In genomic region chr6:9455794-9456193, GRCh38 we compare ENCODE assay signal across 25 cellular contexts.
DNase-seq lines count a peak whose midpoint lies in the region; ATAC-seq and TF ChIP-seq lines count a peak whose summit lies in the region.
"Had no signal": no experiment of that assay in that cellular context is flagged by ENCODE, and none has a peak within 500 bp of the region (broad histone marks: within the 10 kb centered on the region; RNA-seq: fewer than 3 reads in every experiment).

No MANE protein-coding gene starts in this region.

- peak overlapping the region; percentile 52 for H3K9ac ChIP-seq in iPS-20b (ENCODE audit: low read depth, low read length)
- H3K9ac ChIP-seq: BLaER1 had no signal

- DNase-seq in A673 (ENCODE audit: low spot score) (peak; percentile 86), NCI-H146 (lab: John Stamatoyannopoulos, UW) (peak; percentile 89), SJCRH30 (peak; percentile 78 to 90), cerebellum (ENCODE audit: low spot score) (no peak), HEK293T (ENCODE audit: extremely low spot score) (no peak)
- DNase-seq in activated CD4-positive, alpha-beta memory T cell treated with anti-CD3 and anti-CD28 coated beads, Interleukin-2, amount 10 ng/mL, durations not matched to agents 7 days and 5 days: no peak
- DNase-seq: activated CD4-positive, alpha-beta T cell treated with anti-CD3 and anti-CD28 coated beads for 4 hours; activated T-cell treated with anti-CD3 and anti-CD28 coated beads, Interleukin-2, amount 50 U/mL, for 48 hours; Calu3; effector CD4-positive, alpha-beta T cell; NCI-H1105 treated with DMSO at 0.1 percent for 48 hours; NCI-H526 treated with DMSO at 0.1 percent for 48 hours; OCI-M1; pancreas; right cardiac atrium; trophoblast cell had no signal

- H3K27ac ChIP-seq in A673 (ENCODE audit: low read depth, low read length, poor library complexity, severe bottlenecking) (peak overlapping the region; percentile 32), SJCRH30 (peak overlapping the region; percentile 97), iPS-20b (ENCODE audit: low read length) (peak overlapping the region; percentile 67)
- H3K27ac ChIP-seq: A549, ascending aorta, BLaER1, HL-60, pancreas had no signal

- H3K36me3 ChIP-seq in A673 (ENCODE audit: insufficient read depth, low read length, poor library complexity, severe bottlenecking) (no peaks in the 10 kb centered on the region), SJCRH30 (no peaks in the 10 kb centered on the region), iPS-20b (ENCODE audit: insufficient read depth, low read depth, low read length) (no peaks in the 10 kb centered on the region)
- H3K36me3 ChIP-seq: ascending aorta, BLaER1, pancreas had no signal

- H3K4me1 ChIP-seq in A673 (ENCODE audit: insufficient read depth, low read length, poor library complexity, severe bottlenecking) (peaks cover 22% of the 10 kb centered on the region), SJCRH30 (peaks cover 31% of the 10 kb centered on the region), iPS-20b (ENCODE audit: insufficient read depth, low read length) (peaks cover 30% of the 10 kb centered on the region; the same call in 1 of the 2 replicates)
- H3K4me1 ChIP-seq: A549, ascending aorta, pancreas had no signal

- no peaks in the 10 kb centered on the region for H3K9me3 Mint-ChIP-seq in activated CD4-positive, alpha-beta memory T cell treated with anti-CD3 and anti-CD28 coated beads, Interleukin-2, amount 10 ng/mL, durations not matched to agents 7 days and 5 days
- H3K9me3 Mint-ChIP-seq: activated naive CD4-positive, alpha-beta T cell treated with anti-CD3 and anti-CD28 coated beads, Interleukin-2, amount 50 U/mL, for 72 hours; IgD-negative memory B cell had no signal

- TF ChIP-seq CTCF in A673 (conservative IDR thresholded peaks at IDR 0.05; ENCODE audit: low read depth, low read length): no peak

- no peaks in the 10 kb centered on the region for H3K27me3 ChIP-seq in A673 (replicated peaks; ENCODE audit: insufficient read depth, low read depth, low read length, poor library complexity)
- H3K27me3 ChIP-seq in SJCRH30: no peaks in the 10 kb centered on the region
- H3K27me3 ChIP-seq in iPS-20b (ENCODE audit: insufficient read depth, low read length): no peaks in the 10 kb centered on the region
- H3K27me3 ChIP-seq: ascending aorta, BLaER1 had no signal

- H3K4me1 Mint-ChIP-seq in activated CD4-positive, alpha-beta memory T cell treated with anti-CD3 and anti-CD28 coated beads, Interleukin-2, amount 10 ng/mL, durations not matched to agents 7 days and 5 days: no peaks in the 10 kb centered on the region

- CTCF ChIA-PET in A673 (lab: Charles Lee) (no interaction called here), HEK293T (lab: Yijun Ruan, JAX) (no interaction called here)
- CTCF ChIA-PET in activated CD4-positive, alpha-beta memory T cell treated with anti-CD3 and anti-CD28 coated beads, Interleukin-2, amount 10 ng/mL, durations not matched to agents 7 days and 5 days (lab: Charles Lee): no interaction called here

- no peaks in the 10 kb centered on the region for H3K36me3 Mint-ChIP-seq in activated CD4-positive, alpha-beta memory T cell treated with anti-CD3 and anti-CD28 coated beads, Interleukin-2, amount 10 ng/mL, durations not matched to agents 7 days and 5 days (ENCODE audit: low read depth)
- H3K36me3 Mint-ChIP-seq: activated naive CD4-positive, alpha-beta T cell treated with anti-CD3 and anti-CD28 coated beads, Interleukin-2, amount 50 U/mL, for 72 hours; IgD-negative memory B cell had no signal

- H3K27ac Mint-ChIP-seq in activated CD4-positive, alpha-beta memory T cell treated with anti-CD3 and anti-CD28 coated beads, Interleukin-2, amount 10 ng/mL, durations not matched to agents 7 days and 5 days: no peak overlapping the region
- H3K27ac Mint-ChIP-seq: activated naive CD4-positive, alpha-beta T cell treated with anti-CD3 and anti-CD28 coated beads, Interleukin-2, amount 50 U/mL, for 72 hours; IgD-negative memory B cell had no signal

- BruUV-seq in A673 (replicated peaks; lab: Mats Ljungman, UMichigan): no TSS peak

- H3K9me3 ChIP-seq in A673 (ENCODE audit: low read depth, low read length, poor library complexity, severe bottlenecking) (no peaks in the 10 kb centered on the region), SJCRH30 (replicated peaks) (no peaks in the 10 kb centered on the region), iPS-20b (ENCODE audit: insufficient read depth, low read depth, low read length) (peaks cover 6% of the 10 kb centered on the region)
- H3K9me3 ChIP-seq: A549, ascending aorta, BLaER1, pancreas had no signal

- no peak overlapping the region for H3K4me3 Mint-ChIP-seq in activated CD4-positive, alpha-beta memory T cell treated with anti-CD3 and anti-CD28 coated beads, Interleukin-2, amount 10 ng/mL, durations not matched to agents 7 days and 5 days
- H3K4me3 Mint-ChIP-seq: IgD-negative memory B cell had no signal

- intact Hi-C loops in A673 (cut with micrococcal nuclease; ENCODE audit: unreplicated experiment): loop anchor here (5.0 kb wide), 1 partner anchor 82 kb away; no protein-coding TSS in a partner anchor

- H3K27me3 Mint-ChIP-seq in activated CD4-positive, alpha-beta memory T cell treated with anti-CD3 and anti-CD28 coated beads, Interleukin-2, amount 10 ng/mL, durations not matched to agents 7 days and 5 days: no peaks in the 10 kb centered on the region
- H3K27me3 Mint-ChIP-seq: IgD-negative memory B cell had no signal

- no peak for ATAC-seq in HG03135 (IDR thresholded peaks at IDR 0.05; ENCODE audit: unreplicated experiment)
- ATAC-seq: A549; activated naive CD4-positive, alpha-beta T cell treated with anti-CD3 and anti-CD28 coated beads, Interleukin-2, amount 50 U/mL, for 72 hours; pancreas; right cardiac atrium; Right ventricle myocardium inferior had no signal

- POLR2A ChIA-PET in A673 (lab: Charles Lee; ENCODE audit: low non-redundant PET) (no interaction called here), HEK293T (lab: Yijun Ruan, JAX) (no interaction called here)
- POLR2A ChIA-PET in activated CD4-positive, alpha-beta memory T cell treated with anti-CD3 and anti-CD28 coated beads, Interleukin-2, amount 10 ng/mL, durations not matched to agents 7 days and 5 days (lab: Charles Lee): no interaction called here

- no peak overlapping the region for H3K4me3 ChIP-seq in A673 (ENCODE audit: low read depth, low read length, poor library complexity, severe bottlenecking)
- H3K4me3 ChIP-seq in SJCRH30: no peak overlapping the region
- H3K4me3 ChIP-seq in iPS-20b (ENCODE audit: low read length): peak overlapping the region; percentile 26; the same call in 1 of the 2 replicates
- H3K4me3 ChIP-seq: A549, ascending aorta, BLaER1, pancreas had no signal

TF ChIP-seq in HEK293T, 16 proteins besides CTCF, POLR2A, EP300 and RAD21:
- TF ChIP-seq NFRKB (IDR thresholded peaks at IDR 0.05) (no peak), ARNT (IDR thresholded peaks at IDR 0.05) (no peak), FOXA1 (IDR thresholded peaks at IDR 0.05) (no peak), LEF1 (IDR thresholded peaks at IDR 0.05; ENCODE audit: borderline replicate concordance) (no peak), TARDBP (IDR thresholded peaks at IDR 0.05) (no peak), HDGF (IDR thresholded peaks at IDR 0.05; ENCODE audit: borderline replicate concordance) (no peak), CTBP1 (IDR thresholded peaks at IDR 0.05; ENCODE audit: borderline replicate concordance) (no peak), BHLHE40 (IDR thresholded peaks at IDR 0.05; ENCODE audit: borderline replicate concordance) (no peak), FOXK2 (IDR thresholded peaks at IDR 0.05) (no peak)
- TF ChIP-seq, protein P1, sequence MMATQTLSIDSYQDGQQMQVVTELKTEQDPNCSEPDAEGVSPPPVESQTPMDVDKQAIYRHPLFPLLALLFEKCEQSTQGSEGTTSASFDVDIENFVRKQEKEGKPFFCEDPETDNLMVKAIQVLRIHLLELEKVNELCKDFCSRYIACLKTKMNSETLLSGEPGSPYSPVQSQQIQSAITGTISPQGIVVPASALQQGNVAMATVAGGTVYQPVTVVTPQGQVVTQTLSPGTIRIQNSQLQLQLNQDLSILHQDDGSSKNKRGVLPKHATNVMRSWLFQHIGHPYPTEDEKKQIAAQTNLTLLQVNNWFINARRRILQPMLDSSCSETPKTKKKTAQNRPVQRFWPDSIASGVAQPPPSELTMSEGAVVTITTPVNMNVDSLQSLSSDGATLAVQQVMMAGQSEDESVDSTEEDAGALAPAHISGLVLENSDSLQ (IDR thresholded peaks at IDR 0.05): no peak

Comparison
In these comparisons a context has a peak if more than half of its experiments do, and no peak if none do; other contexts are left out.
1. DNase-seq: peak in A673 (single experiment), NCI-H146 (single experiment) and SJCRH30 (2 of 2); none in cerebellum (single experiment), activated CD4-positive, alpha-beta memory T cell treated with anti-CD3 and anti-CD28 coated beads, Interleukin-2, amount 10 ng/mL, durations not matched to agents 7 days and 5 days (single experiment) and HEK293T (single experiment).
2. H3K27ac ChIP-seq: peak in every context shown above with its lines; median percentile 97 in SJCRH30; 67 in iPS-20b; 32 in A673.